Comparison of ENCODE assay signal across 16 cellular contexts in genomic region chr10:110101464-110102144, GRCh38.
DNase-seq lines count a peak whose midpoint lies in the region; ATAC-seq and TF ChIP-seq lines count a peak whose summit lies in the region.
"Had no signal": no experiment of that assay in that cellular context is flagged by ENCODE, and none has a peak within 500 bp of the region (broad histone marks: within the 10 kb centered on the region; RNA-seq: fewer than 3 reads in every experiment).

No MANE protein-coding gene starts in this region.

- H4K91ac ChIP-seq in neuronal stem cell (ENCODE audit: low read depth, low read length, poor library complexity): no peak overlapping the region

- H2BK120ac ChIP-seq in neuronal stem cell (ENCODE audit: low read depth, low read length): no peak overlapping the region

- no peaks in the 10 kb centered on the region for H3K27me3 ChIP-seq in CD8-positive, alpha-beta T cell (ENCODE audit: insufficient read depth, low read length)
- H3K27me3 ChIP-seq in neuronal stem cell (ENCODE audit: control insufficient read depth in 3 of 3, insufficient read depth in 3 of 3, low read depth in 1 of 3, low read length in 3 of 3): no peaks in the 10 kb centered on the region
- H3K27me3 ChIP-seq: BLaER1 treated with 17β-estradiol and CSF1 and Interleukin-3, amounts not matched to agents 10 nM and 100 nM; SJCRH30; upper lobe of right lung had no signal

- CTCF ChIA-PET in CD8-positive, alpha-beta T cell (lab: Charles Lee): no interaction called here
- CTCF ChIA-PET in OCI-LY7 (lab: Charles Lee; ENCODE audit: unreplicated experiment): no interaction called here

- H3K4me1 ChIP-seq in CD8-positive, alpha-beta T cell (ENCODE audit: insufficient read depth, low read length): peaks cover 24% of the 10 kb centered on the region
- H3K4me1 ChIP-seq in OCI-LY7 (ENCODE audit: insufficient read depth, low read length, poor library complexity, severe bottlenecking) (no peaks in the 10 kb centered on the region), neuronal stem cell (ENCODE audit: control insufficient read depth in 2 of 2, insufficient read depth in 1 of 2, low read depth in 1 of 2, low read length in 2 of 2) (no peaks in the 10 kb centered on the region)
- H3K4me1 ChIP-seq: SJCRH30, upper lobe of right lung had no signal

- H3K4me1 Mint-ChIP-seq in CD8-positive, alpha-beta T cell (ENCODE audit: low read depth): peaks cover 55% of the 10 kb centered on the region
- H3K4me1 Mint-ChIP-seq in immature natural killer cell: peaks cover 46 to 90% of the 10 kb centered on the region in 2 donors
- H3K4me1 Mint-ChIP-seq: neural crest cell had no signal

- H3K4ac ChIP-seq in neuronal stem cell (ENCODE audit: low read length): no peak overlapping the region

- H3K9me2 ChIP-seq in OCI-LY7 (ENCODE audit: insufficient read depth, low read length): no peaks in the 10 kb centered on the region

- TF ChIP-seq CTCF in CD8-positive, alpha-beta T cell (IDR thresholded peaks at IDR 0.05): no peak
- no peak for TF ChIP-seq CTCF in OCI-LY7 (conservative IDR thresholded peaks at IDR 0.05; ENCODE audit: low read length)

- BruUV-seq in OCI-LY7 (replicated peaks; lab: Mats Ljungman, UMichigan): TSS peak; percentile 14

- H3K4me3 ChIP-seq in CD8-positive, alpha-beta T cell (ENCODE audit: low read depth, low read length): no peak overlapping the region
- H3K4me3 ChIP-seq in OCI-LY7 (ENCODE audit: low read depth, low read length, poor library complexity, severe bottlenecking): no peak overlapping the region
- no peak overlapping the region for H3K4me3 ChIP-seq in neuronal stem cell (ENCODE audit: low read length in 2 of 2)
- H3K4me3 ChIP-seq: BLaER1 treated with 17β-estradiol and CSF1 and Interleukin-3, amounts not matched to agents 10 nM and 100 nM; SJCRH30; upper lobe of right lung had no signal

- intact Hi-C loops in CD8-positive, alpha-beta T cell (cut with DNase I, micrococcal nuclease): loop anchor here (2.0 kb wide), 2 partner anchors 15 to 123 kb away; no protein-coding TSS in a partner anchor
- intact Hi-C loops in OCI-LY7 (cut with micrococcal nuclease; ENCODE audit: unreplicated experiment): no loop called here

- no peak overlapping the region for H3K18ac ChIP-seq in neuronal stem cell (ENCODE audit: low read length)

- no peak for DNase-seq in CD8-positive, alpha-beta T cell
- DNase-seq in OCI-LY7 (ENCODE audit: low spot score) (no peak), immature natural killer cell (no peak), neuronal stem cell (ENCODE audit: low spot score) (no peak), middle frontal gyrus (ENCODE audit: extremely low spot score, low spot score) (no peak), inferior parietal cortex (ENCODE audit: extremely low spot score) (no peak)
- DNase-seq: dermis blood vessel endothelial cell; hypothalamus; NCI-H2171 treated with DMSO at 0.1 percent for 48 hours; SJCRH30; stimulated activated CD4-positive, alpha-beta T cell treated with anti-CD3 and anti-CD28 coated beads, Interleukin-2, amount 100 ng/mL, for 48 hours; upper lobe of right lung had no signal

- H3K4me2 ChIP-seq in OCI-LY7 (ENCODE audit: low read length) (no peak overlapping the region), neuronal stem cell (ENCODE audit: insufficient read depth, low read length, poor library complexity, severe bottlenecking) (no peak overlapping the region)

- no peak overlapping the region for H4K8ac ChIP-seq in neuronal stem cell (ENCODE audit: low read depth, low read length)

- H2AFZ ChIP-seq in OCI-LY7 (ENCODE audit: low read length) (no peak overlapping the region), neuronal stem cell (ENCODE audit: low read length) (no peak overlapping the region)

- 0 out of 2 replicates have a peak, but pooled peaks cover 4% of the 10 kb centered on the region for H3K79me2 ChIP-seq in OCI-LY7 (ENCODE audit: insufficient read depth, low read depth, low read length)

- H4K20me1 ChIP-seq in OCI-LY7 (ENCODE audit: insufficient read depth, low read length): no peaks in the 10 kb centered on the region

- peaks cover 23% of the 10 kb centered on the region for H3K36me3 ChIP-seq in CD8-positive, alpha-beta T cell (ENCODE audit: insufficient read depth, low read length)
- H3K36me3 ChIP-seq in OCI-LY7 (ENCODE audit: insufficient read depth, low read length) (peaks cover 40% of the 10 kb centered on the region; the same call in 1 of the 2 replicates), neuronal stem cell (replicated peaks in 1 of 2; ENCODE audit: control insufficient read depth in 2 of 2, insufficient read depth in 2 of 2, low read length in 2 of 2) (peaks cover 7 to 37% of the 10 kb centered on the region in 2 donors)

- H2AK5ac ChIP-seq in neuronal stem cell (ENCODE audit: low read depth, low read length): no peak overlapping the region

- no peak overlapping the region for H3K23ac ChIP-seq in neuronal stem cell (ENCODE audit: low read depth, low read length, poor library complexity)

- no peak for ATAC-seq in CD8-positive, alpha-beta T cell
- peak; percentile 68 for ATAC-seq in GM19025 (IDR thresholded peaks at IDR 0.05; ENCODE audit: low read depth, unreplicated experiment)
- ATAC-seq: sciatic nerve, upper lobe of right lung had no signal

- H3K27ac Mint-ChIP-seq in CD8-positive, alpha-beta T cell: peak overlapping the region; percentile 14
- H3K27ac Mint-ChIP-seq in immature natural killer cell: peak overlapping the region in 5 of 6 donors; percentile 11 to 79 (median 50)

- H3K9ac ChIP-seq in neuronal stem cell (ENCODE audit: low read depth, low read length, poor library complexity): no peak overlapping the region
- H3K9ac ChIP-seq: BLaER1 treated with 17β-estradiol and CSF1 and Interleukin-3, amounts not matched to agents 10 nM and 100 nM had no signal

- no peak overlapping the region for H2BK15ac ChIP-seq in neuronal stem cell (ENCODE audit: low read length)

- no peaks in the 10 kb centered on the region for H3K9me3 Mint-ChIP-seq in CD8-positive, alpha-beta T cell
- no peaks in the 10 kb centered on the region for H3K9me3 Mint-ChIP-seq in immature natural killer cell
- H3K9me3 Mint-ChIP-seq: neural crest cell had no signal

- no peak overlapping the region for H3K14ac ChIP-seq in neuronal stem cell (ENCODE audit: low read length)

- POLR2A ChIA-PET in CD8-positive, alpha-beta T cell (lab: Charles Lee): no interaction called here
- POLR2A ChIA-PET in OCI-LY7 (lab: Charles Lee): no interaction called here

- no peaks in the 10 kb centered on the region for H3K9me3 ChIP-seq in CD8-positive, alpha-beta T cell (ENCODE audit: low read length)
- H3K9me3 ChIP-seq in OCI-LY7 (ENCODE audit: low read length): no peaks in the 10 kb centered on the region
- H3K9me3 ChIP-seq in neuronal stem cell (replicated peaks in 1 of 2; ENCODE audit: control insufficient read depth in 2 of 2, insufficient read depth in 1 of 2, low read depth in 1 of 2, low read length in 2 of 2): peaks cover 0 to 1% of the 10 kb centered on the region in 2 donors
- H3K9me3 ChIP-seq: SJCRH30, upper lobe of right lung had no signal

- peaks cover 54% of the 10 kb centered on the region for H3K36me3 Mint-ChIP-seq in CD8-positive, alpha-beta T cell
- H3K36me3 Mint-ChIP-seq in immature natural killer cell: peaks cover 5 to 19% (median 12%) of the 10 kb centered on the region in 3 donors

- H2BK12ac ChIP-seq in neuronal stem cell (ENCODE audit: low read length): no peak overlapping the region

- no peaks in the 10 kb centered on the region for H3K79me1 ChIP-seq in neuronal stem cell (ENCODE audit: low read depth, low read length)

- no peaks in the 10 kb centered on the region for H3K27me3 Mint-ChIP-seq in CD8-positive, alpha-beta T cell (ENCODE audit: low read depth)
- peaks cover 0 to 2% (median 0%) of the 10 kb centered on the region in 3 donors for H3K27me3 Mint-ChIP-seq in immature natural killer cell (ENCODE audit: low read depth in 3 of 3)

- H3K27ac ChIP-seq in CD8-positive, alpha-beta T cell (ENCODE audit: low read depth, low read length): no peak overlapping the region
- H3K27ac ChIP-seq in OCI-LY7 (ENCODE audit: low read depth, low read length, poor library complexity, severe bottlenecking) (no peak overlapping the region), neuronal stem cell (replicated peaks; ENCODE audit: low read length) (no peak overlapping the region)
- H3K27ac ChIP-seq: SJCRH30, upper lobe of right lung had no signal

- H2BK5ac ChIP-seq in neuronal stem cell (ENCODE audit: low read length): no peak overlapping the region

- no peak overlapping the region for H3K4me3 Mint-ChIP-seq in CD8-positive, alpha-beta T cell
- H3K4me3 Mint-ChIP-seq in immature natural killer cell: no peak overlapping the region
- H3K4me3 Mint-ChIP-seq: neural crest cell had no signal

- no CpG with 5 or more reads among the region's 2 CpGs for WGBS in neuronal stem cell (ENCODE audit: extremely low coverage in 2 of 2, insufficient read length in 2 of 2, insufficient replicate concordance in 1 of 2), 2 donors
